In the genomic region with DNA sequence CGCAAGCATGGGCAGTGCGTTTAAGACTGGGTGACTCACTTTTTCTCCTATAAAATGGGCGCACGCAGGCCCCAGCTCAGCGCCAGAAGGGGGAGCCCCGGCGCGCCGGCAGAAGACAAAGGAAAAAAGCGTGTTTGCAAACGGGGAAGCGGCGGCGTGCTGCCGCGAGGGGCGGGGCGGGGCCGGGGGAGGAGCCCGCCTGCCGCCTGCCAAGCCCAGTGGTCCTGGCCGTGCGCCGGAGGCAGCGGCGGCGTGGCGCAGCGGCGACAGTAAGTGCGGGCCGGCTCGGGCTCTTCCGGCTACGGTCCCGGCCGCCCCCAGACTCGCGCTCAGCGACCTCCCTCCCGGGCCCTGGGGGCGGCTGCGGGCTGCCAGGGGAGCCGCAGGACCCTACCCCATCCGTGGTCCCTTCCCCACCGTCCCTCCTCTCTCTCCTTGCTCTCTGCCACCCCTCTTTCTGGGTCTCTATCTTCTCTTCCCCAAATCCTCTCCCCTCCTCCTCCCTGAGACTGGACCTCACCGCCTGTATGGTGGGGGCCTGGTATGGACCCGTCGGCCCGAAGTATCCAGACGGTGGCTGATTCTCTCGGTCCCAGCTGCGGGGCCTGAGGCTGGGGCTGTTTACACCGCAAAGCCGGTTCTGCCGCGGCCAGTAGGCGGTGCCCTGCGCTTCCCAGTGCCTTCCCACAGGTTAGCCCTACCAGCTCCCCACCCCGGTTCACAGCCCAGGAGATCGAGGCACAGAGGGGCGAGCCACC, we compare ENCODE assay signal across 1 cellular context.
TF ChIP-seq lines count a peak whose summit lies in the region.

A gene (plus strand): TSS at position 218 of the 758 bp plus-strand sequence. CDS start 51 bp downstream, at position 269.

TF ChIP-seq in K562, 482 proteins besides CTCF, POLR2A, EP300 and RAD21 (continued from another document and continues in another):
- TF ChIP-seq ZNF282 (CRISPR knock-in tag; IDR thresholded peaks at IDR 0.05) (no peak), ELF2 (CRISPR knock-in tag; IDR thresholded peaks at IDR 0.05) (no peak), ZNF408 (CRISPR knock-in tag; IDR thresholded peaks at IDR 0.05; ENCODE audit: low read depth) (no peak), PCBP1 (IDR thresholded peaks at IDR 0.05; ENCODE audit: low read depth, low read length, poor library complexity, severe bottlenecking) (peak; percentile 57), FOXA3 (CRISPR knock-in tag; conservative IDR thresholded peaks at IDR 0.05 in 1 of 2, IDR thresholded peaks at IDR 0.05 in 1 of 2) (peak in 1 of 2 experiments; percentile 84; a peak in 2 of 4 replicates), GTF2A2 (tag; IDR thresholded peaks at IDR 0.05) (no peak), TRIM28 (IDR thresholded peaks at IDR 0.05) (no peak), FOS (IDR thresholded peaks at IDR 0.05; ENCODE audit: extremely low read depth, insufficient read length) (no peak), XRCC3 (IDR thresholded peaks at IDR 0.05) (no peak), NFRKB (IDR thresholded peaks at IDR 0.05; ENCODE audit: low read depth) (peak; percentile 58; the same call in 1 of the 2 replicates), ZNF217 (CRISPR knock-in tag; IDR thresholded peaks at IDR 0.05) (no peak), EWSR1 (IDR thresholded peaks at IDR 0.05; ENCODE audit: borderline replicate concordance, low read depth, partially characterized antibody) (no peak), HMGN3 (IDR thresholded peaks at IDR 0.05; ENCODE audit: borderline replicate concordance, extremely low read depth, insufficient read length, low read depth, low read length) (peak; percentile 44), SPI1 (IDR thresholded peaks at IDR 0.05; ENCODE audit: borderline replicate concordance, low read depth, low read length) (0 out of 2 replicates have a peak, but pooled peaks have one; percentile 10), ZNF24 (IDR thresholded peaks at IDR 0.05) (no peak; the same call in 1 of the 2 replicates), RB1 (IDR thresholded peaks at IDR 0.05; ENCODE audit: low read depth) (peak; percentile 71; the same call in 1 of the 2 replicates), ETS2 (tag; IDR thresholded peaks at IDR 0.05; ENCODE audit: borderline replicate concordance, poor library complexity, severe bottlenecking) (no peak), ZNF778 (CRISPR knock-in tag; IDR thresholded peaks at IDR 0.05) (no peak), PRMT5 (CRISPR knock-in tag; IDR thresholded peaks at IDR 0.05) (no peak), ZNF830 (CRISPR knock-in tag; IDR thresholded peaks at IDR 0.05) (no peak), ZNF436 (CRISPR knock-in tag; IDR thresholded peaks at IDR 0.05) (no peak), XRCC4 (IDR thresholded peaks at IDR 0.05; ENCODE audit: extremely low read depth, insufficient read depth, insufficient read length) (no peak), ZC3H8 (IDR thresholded peaks at IDR 0.05) (no peak), MTF1 (CRISPR knock-in tag; IDR thresholded peaks at IDR 0.05; ENCODE audit: borderline replicate concordance) (no peak), SP1 (CRISPR knock-in tag; IDR thresholded peaks at IDR 0.05) (no peak; the same call in none of the 2 replicates), CC2D1A (IDR thresholded peaks at IDR 0.05) (peak; percentile 71; the same call in 1 of the 2 replicates), ZFX (CRISPR knock-in tag; IDR thresholded peaks at IDR 0.05) (peak; percentile 45; the same call in 1 of the 2 replicates), MEIS2 (IDR thresholded peaks at IDR 0.05; ENCODE audit: partially characterized antibody) (no peak), PPARD (CRISPR knock-in tag; IDR thresholded peaks at IDR 0.05) (no peak), ZNF583 (CRISPR knock-in tag; IDR thresholded peaks at IDR 0.05) (no peak), ZNF668 (CRISPR knock-in tag; IDR thresholded peaks at IDR 0.05) (no peak), ZNF347 (CRISPR knock-in tag; IDR thresholded peaks at IDR 0.05; ENCODE audit: low read depth) (no peak), GATA2 (CRISPR knock-in tag; IDR thresholded peaks at IDR 0.05) (no peak), STAT5B (CRISPR knock-in tag; IDR thresholded peaks at IDR 0.05) (no peak), NCOA6 (IDR thresholded peaks at IDR 0.05) (no peak), ILF3 (IDR thresholded peaks at IDR 0.05; ENCODE audit: borderline replicate concordance) (no peak), SIX5 (IDR thresholded peaks at IDR 0.05; ENCODE audit: borderline replicate concordance in 1 of 2, insufficient read depth in 1 of 2, low read depth in 1 of 2, low read length in 2 of 2) (no peak), HNRNPH1 (optimal IDR thresholded peaks at IDR 0.05; ENCODE audit: low read depth, low read length) (no peak)
- TF ChIP-seq, protein P1, sequence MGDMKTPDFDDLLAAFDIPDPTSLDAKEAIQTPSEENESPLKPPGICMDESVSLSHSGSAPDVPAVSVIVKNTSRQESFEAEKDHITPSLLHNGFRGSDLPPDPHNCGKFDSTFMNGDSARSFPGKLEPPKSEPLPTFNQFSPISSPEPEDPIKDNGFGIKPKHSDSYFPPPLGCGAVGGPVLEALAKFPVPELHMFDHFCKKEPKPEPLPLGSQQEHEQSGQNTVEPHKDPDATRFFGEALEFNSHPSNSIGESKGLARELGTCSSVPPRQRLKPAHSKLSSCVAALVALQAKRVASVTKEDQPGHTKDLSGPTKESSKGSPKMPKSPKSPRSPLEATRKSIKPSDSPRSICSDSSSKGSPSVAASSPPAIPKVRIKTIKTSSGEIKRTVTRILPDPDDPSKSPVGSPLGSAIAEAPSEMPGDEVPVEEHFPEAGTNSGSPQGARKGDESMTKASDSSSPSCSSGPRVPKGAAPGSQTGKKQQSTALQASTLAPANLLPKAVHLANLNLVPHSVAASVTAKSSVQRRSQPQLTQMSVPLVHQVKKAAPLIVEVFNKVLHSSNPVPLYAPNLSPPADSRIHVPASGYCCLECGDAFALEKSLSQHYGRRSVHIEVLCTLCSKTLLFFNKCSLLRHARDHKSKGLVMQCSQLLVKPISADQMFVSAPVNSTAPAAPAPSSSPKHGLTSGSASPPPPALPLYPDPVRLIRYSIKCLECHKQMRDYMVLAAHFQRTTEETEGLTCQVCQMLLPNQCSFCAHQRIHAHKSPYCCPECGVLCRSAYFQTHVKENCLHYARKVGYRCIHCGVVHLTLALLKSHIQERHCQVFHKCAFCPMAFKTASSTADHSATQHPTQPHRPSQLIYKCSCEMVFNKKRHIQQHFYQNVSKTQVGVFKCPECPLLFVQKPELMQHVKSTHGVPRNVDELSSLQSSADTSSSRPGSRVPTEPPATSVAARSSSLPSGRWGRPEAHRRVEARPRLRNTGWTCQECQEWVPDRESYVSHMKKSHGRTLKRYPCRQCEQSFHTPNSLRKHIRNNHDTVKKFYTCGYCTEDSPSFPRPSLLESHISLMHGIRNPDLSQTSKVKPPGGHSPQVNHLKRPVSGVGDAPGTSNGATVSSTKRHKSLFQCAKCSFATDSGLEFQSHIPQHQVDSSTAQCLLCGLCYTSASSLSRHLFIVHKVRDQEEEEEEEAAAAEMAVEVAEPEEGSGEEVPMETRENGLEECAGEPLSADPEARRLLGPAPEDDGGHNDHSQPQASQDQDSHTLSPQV (IDR thresholded peaks at IDR 0.05): 0 out of 2 replicates have a peak, but pooled peaks have one; percentile 4
- TF ChIP-seq, protein P2, sequence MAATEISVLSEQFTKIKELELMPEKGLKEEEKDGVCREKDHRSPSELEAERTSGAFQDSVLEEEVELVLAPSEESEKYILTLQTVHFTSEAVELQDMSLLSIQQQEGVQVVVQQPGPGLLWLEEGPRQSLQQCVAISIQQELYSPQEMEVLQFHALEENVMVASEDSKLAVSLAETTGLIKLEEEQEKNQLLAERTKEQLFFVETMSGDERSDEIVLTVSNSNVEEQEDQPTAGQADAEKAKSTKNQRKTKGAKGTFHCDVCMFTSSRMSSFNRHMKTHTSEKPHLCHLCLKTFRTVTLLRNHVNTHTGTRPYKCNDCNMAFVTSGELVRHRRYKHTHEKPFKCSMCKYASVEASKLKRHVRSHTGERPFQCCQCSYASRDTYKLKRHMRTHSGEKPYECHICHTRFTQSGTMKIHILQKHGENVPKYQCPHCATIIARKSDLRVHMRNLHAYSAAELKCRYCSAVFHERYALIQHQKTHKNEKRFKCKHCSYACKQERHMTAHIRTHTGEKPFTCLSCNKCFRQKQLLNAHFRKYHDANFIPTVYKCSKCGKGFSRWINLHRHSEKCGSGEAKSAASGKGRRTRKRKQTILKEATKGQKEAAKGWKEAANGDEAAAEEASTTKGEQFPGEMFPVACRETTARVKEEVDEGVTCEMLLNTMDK (IDR thresholded peaks at IDR 0.05; ENCODE audit: borderline replicate concordance, insufficient read depth, low read depth, low read length, poor library complexity, severe bottlenecking): peak; percentile 95
- TF ChIP-seq, protein P3, sequence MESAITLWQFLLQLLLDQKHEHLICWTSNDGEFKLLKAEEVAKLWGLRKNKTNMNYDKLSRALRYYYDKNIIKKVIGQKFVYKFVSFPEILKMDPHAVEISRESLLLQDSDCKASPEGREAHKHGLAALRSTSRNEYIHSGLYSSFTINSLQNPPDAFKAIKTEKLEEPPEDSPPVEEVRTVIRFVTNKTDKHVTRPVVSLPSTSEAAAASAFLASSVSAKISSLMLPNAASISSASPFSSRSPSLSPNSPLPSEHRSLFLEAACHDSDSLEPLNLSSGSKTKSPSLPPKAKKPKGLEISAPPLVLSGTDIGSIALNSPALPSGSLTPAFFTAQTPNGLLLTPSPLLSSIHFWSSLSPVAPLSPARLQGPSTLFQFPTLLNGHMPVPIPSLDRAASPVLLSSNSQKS (CRISPR knock-in tag; IDR thresholded peaks at IDR 0.05): no peak
- TF ChIP-seq, protein P4, sequence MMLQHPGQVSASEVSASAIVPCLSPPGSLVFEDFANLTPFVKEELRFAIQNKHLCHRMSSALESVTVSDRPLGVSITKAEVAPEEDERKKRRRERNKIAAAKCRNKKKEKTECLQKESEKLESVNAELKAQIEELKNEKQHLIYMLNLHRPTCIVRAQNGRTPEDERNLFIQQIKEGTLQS (IDR thresholded peaks at IDR 0.05): no peak
- TF ChIP-seq, protein P4 (CRISPR knock-in tag; conservative IDR thresholded peaks at IDR 0.05): peak; percentile 44; the same call in 1 of the 2 replicates
- TF ChIP-seq, protein P5, sequence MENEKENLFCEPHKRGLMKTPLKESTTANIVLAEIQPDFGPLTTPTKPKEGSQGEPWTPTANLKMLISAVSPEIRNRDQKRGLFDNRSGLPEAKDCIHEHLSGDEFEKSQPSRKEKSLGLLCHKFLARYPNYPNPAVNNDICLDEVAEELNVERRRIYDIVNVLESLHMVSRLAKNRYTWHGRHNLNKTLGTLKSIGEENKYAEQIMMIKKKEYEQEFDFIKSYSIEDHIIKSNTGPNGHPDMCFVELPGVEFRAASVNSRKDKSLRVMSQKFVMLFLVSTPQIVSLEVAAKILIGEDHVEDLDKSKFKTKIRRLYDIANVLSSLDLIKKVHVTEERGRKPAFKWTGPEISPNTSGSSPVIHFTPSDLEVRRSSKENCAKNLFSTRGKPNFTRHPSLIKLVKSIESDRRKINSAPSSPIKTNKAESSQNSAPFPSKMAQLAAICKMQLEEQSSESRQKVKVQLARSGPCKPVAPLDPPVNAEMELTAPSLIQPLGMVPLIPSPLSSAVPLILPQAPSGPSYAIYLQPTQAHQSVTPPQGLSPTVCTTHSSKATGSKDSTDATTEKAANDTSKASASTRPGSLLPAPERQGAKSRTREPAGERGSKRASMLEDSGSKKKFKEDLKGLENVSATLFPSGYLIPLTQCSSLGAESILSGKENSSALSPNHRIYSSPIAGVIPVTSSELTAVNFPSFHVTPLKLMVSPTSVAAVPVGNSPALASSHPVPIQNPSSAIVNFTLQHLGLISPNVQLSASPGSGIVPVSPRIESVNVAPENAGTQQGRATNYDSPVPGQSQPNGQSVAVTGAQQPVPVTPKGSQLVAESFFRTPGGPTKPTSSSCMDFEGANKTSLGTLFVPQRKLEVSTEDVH (IDR thresholded peaks at IDR 0.05; ENCODE audit: low read depth, partially characterized antibody): no peak
- TF ChIP-seq, protein P6, sequence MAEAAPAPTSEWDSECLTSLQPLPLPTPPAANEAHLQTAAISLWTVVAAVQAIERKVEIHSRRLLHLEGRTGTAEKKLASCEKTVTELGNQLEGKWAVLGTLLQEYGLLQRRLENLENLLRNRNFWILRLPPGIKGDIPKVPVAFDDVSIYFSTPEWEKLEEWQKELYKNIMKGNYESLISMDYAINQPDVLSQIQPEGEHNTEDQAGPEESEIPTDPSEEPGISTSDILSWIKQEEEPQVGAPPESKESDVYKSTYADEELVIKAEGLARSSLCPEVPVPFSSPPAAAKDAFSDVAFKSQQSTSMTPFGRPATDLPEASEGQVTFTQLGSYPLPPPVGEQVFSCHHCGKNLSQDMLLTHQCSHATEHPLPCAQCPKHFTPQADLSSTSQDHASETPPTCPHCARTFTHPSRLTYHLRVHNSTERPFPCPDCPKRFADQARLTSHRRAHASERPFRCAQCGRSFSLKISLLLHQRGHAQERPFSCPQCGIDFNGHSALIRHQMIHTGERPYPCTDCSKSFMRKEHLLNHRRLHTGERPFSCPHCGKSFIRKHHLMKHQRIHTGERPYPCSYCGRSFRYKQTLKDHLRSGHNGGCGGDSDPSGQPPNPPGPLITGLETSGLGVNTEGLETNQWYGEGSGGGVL (CRISPR knock-in tag; IDR thresholded peaks at IDR 0.05): no peak
- TF ChIP-seq, protein P7, sequence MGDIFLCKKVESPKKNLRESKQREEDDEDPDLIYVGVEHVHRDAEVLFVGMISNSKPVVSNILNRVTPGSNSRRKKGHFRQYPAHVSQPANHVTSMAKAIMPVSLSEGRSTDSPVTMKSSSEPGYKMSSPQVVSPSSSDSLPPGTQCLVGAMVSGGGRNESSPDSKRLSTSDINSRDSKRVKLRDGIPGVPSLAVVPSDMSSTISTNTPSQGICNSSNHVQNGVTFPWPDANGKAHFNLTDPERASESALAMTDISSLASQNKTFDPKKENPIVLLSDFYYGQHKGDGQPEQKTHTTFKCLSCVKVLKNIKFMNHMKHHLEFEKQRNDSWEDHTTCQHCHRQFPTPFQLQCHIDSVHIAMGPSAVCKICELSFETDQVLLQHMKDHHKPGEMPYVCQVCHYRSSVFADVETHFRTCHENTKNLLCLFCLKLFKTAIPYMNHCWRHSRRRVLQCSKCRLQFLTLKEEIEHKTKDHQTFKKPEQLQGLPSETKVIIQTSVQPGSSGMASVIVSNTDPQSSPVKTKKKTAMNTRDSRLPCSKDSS (IDR thresholded peaks at IDR 0.05; ENCODE audit: low read depth, partially characterized antibody): no peak
- TF ChIP-seq, protein P8, sequence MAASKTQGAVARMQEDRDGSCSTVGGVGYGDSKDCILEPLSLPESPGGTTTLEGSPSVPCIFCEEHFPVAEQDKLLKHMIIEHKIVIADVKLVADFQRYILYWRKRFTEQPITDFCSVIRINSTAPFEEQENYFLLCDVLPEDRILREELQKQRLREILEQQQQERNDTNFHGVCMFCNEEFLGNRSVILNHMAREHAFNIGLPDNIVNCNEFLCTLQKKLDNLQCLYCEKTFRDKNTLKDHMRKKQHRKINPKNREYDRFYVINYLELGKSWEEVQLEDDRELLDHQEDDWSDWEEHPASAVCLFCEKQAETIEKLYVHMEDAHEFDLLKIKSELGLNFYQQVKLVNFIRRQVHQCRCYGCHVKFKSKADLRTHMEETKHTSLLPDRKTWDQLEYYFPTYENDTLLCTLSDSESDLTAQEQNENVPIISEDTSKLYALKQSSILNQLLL (CRISPR knock-in tag; IDR thresholded peaks at IDR 0.05; ENCODE audit: borderline replicate concordance): no peak
